ENCODE assay signal across 11 cellular contexts in genomic region chr22:29330753-29331152, GRCh38. TPM values are rescaled to one million over a fixed set of nuclear protein-coding genes. Genes with fewer than 3 reads are reported as not detected.
A peak's percentile ranks its signal among the peaks of the same experiment; 100 is the strongest.
DNase-seq lines count a peak whose midpoint lies in the region; ATAC-seq and TF ChIP-seq lines count a peak whose summit lies in the region.
"Had no signal": no experiment of that assay in that cellular context is flagged by ENCODE, and none has a peak within 500 bp of the region (broad histone marks: within the 10 kb centered on the region; RNA-seq: fewer than 3 reads in every experiment).

No MANE protein-coding gene starts in this region.

- H3K36me3 ChIP-seq in prostate gland = peaks cover 5 to 18% of the 10 kb centered on the region in 2 donors

- TF ChIP-seq CTCF in nephron progenitor cell (IDR thresholded peaks at IDR 0.05) (no peak), prostate gland (IDR thresholded peaks at IDR 0.05) (no peak)

- no peak for ATAC-seq in activated CD4-positive, CD25-positive, alpha-beta regulatory T cell treated with anti-CD3 and anti-CD28 coated beads, Interleukin-2, amount 50 U/mL, for 24 hours
- ATAC-seq in GM21390 (IDR thresholded peaks at IDR 0.05; ENCODE audit: unreplicated experiment) = no peak

- DNase-seq in Daoy (ENCODE audit: low read depth) = peak; percentile 89
- DNase-seq in Kasumi-1 (lab: John Stamatoyannopoulos, UW) = peak; percentile 100
- peak; percentile 45 for DNase-seq in cerebellum (ENCODE audit: low spot score)
- peak; percentile 66 for DNase-seq in nephron progenitor cell
- no peak for DNase-seq in prostate gland (ENCODE audit: low spot score)
- no peak for DNase-seq in GOT3 (lab: John Stamatoyannopoulos, UW)
- DNase-seq: KG1 had no signal

- intact Hi-C loops in prostate gland (cut with DNase I) = no loop called here

- H3K9me3 Mint-ChIP-seq in nephron progenitor cell = no peaks in the 10 kb centered on the region
- H3K9me3 Mint-ChIP-seq: memory B cell; T-helper 2 cell treated with Interferon-gamma antibody and Interleukin-4, amounts not matched to agents 5 μg/mL and 100 μg/mL, for 36 hours had no signal

- H3K27me3 ChIP-seq in prostate gland (replicated peaks; ENCODE audit: insufficient read depth) = no peaks in the 10 kb centered on the region

- no peaks in the 10 kb centered on the region for H3K27me3 Mint-ChIP-seq in nephron progenitor cell (ENCODE audit: low read depth, poor library complexity)
- H3K27me3 Mint-ChIP-seq: memory B cell had no signal

- no peak overlapping the region for H3K4me3 ChIP-seq in prostate gland

- 65% methylated on average over 9 of the region's 9 CpGs for WGBS in prostate gland

- peaks cover 51% of the 10 kb centered on the region for H3K4me1 Mint-ChIP-seq in nephron progenitor cell
- H3K4me1 Mint-ChIP-seq: memory B cell had no signal

- H3K36me3 Mint-ChIP-seq in nephron progenitor cell (ENCODE audit: low read depth) = peaks cover 18% of the 10 kb centered on the region

- peak overlapping the region; percentile 61 for H3K27ac Mint-ChIP-seq in nephron progenitor cell
- H3K27ac Mint-ChIP-seq: T-helper 2 cell treated with Interferon-gamma antibody and Interleukin-4, amounts not matched to agents 5 μg/mL and 100 μg/mL, for 36 hours had no signal

- peak overlapping the region; percentile 10 for H3K4me3 Mint-ChIP-seq in nephron progenitor cell
- H3K4me3 Mint-ChIP-seq: memory B cell; T-helper 2 cell treated with Interferon-gamma antibody and Interleukin-4, amounts not matched to agents 5 μg/mL and 100 μg/mL, for 36 hours had no signal

- H3K4me1 ChIP-seq in prostate gland (replicated peaks) = no peaks in the 10 kb centered on the region

- TF ChIP-seq POLR2A in prostate gland (IDR thresholded peaks at IDR 0.05) = no peak

- H3K9me3 ChIP-seq in prostate gland = no peaks in the 10 kb centered on the region

- H3K27ac ChIP-seq in prostate gland = no peak overlapping the region

RNA-seq across cellular contexts. Expression of gene RASL10A, which starts 15.3 kb away (rescaled TPM):
- 0.11 and 0.39 TPM in 2 replicates for total RNA-seq in Daoy (2014; rRNA removed; shearing (Covaris generic))
- total RNA-seq in cerebellum = not detected
- total RNA-seq in prostate gland = 10 to 100 TPM in 1 of 2 donors, 1 to 10 TPM in 1; 9.2 to 15.1 TPM

RNA-seq across cellular contexts. Expression of gene GAS2L1, which starts 24.3 kb away (rescaled TPM):
- total RNA-seq in Daoy (2014; rRNA removed; shearing (Covaris generic)) = 10.0 and 11.1 TPM in 2 replicates
- 3.3 TPM for total RNA-seq in cerebellum
- 100 to 1,000 TPM in 1 of 2 donors, 10 to 100 TPM in 1; 85.8 to 159 TPM for total RNA-seq in prostate gland

RNA-seq across cellular contexts. Expression of gene AP1B1, which starts 57.6 kb away (rescaled TPM):
- total RNA-seq in Daoy (2014; rRNA removed; shearing (Covaris generic)) = 57.8 and 62.6 TPM in 2 replicates
- 35.4 TPM for total RNA-seq in cerebellum
- 100 to 1,000 TPM; 104 to 143 TPM for total RNA-seq in prostate gland

Comparison
In these comparisons a context has a peak if more than half of its experiments do, and no peak if none do; other contexts are left out.
1. DNase-seq: peak in Daoy (single experiment), Kasumi-1 (2 of 2), cerebellum (single experiment) and nephron progenitor cell (single experiment); none in prostate gland (single experiment) and GOT3 (single experiment).